7 cellular contexts compared by ENCODE assay signal in the genomic region with DNA sequence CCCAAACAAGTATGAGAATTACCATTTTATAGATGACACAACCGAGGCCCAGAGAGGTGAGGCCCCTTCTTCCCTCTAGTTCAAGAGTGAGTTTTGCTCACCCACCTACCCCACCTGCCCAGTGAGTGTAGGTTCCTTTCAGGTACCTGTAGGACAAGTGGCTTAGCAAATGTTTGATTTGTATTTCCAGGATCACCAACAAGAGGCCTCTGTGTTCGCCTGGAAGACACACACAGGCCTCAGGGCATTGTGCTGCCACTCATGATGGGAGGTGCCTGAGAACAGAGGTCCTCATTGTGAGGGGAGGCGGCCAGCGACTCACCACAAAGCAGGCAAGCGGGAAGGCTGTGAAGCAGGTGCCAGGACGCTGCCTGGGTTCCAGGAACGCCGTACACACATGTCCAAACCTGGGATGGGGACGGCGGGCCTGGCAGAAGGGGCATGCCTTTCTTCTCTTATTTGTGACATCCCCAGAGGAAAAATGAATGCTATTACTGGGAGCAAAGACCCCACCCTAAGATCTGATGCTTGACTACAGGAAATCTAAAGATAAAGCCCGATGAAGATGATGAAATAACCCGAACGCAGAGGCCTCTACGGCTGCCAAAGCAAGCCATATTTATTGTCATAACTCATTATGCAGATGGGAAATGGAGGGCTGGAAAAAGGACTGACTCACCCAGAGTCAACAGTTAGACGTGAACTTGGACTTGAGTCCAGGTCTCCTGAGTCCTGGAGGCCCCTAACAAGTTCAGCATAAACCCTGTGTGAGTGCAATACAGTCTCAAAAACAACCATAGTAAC.
A peak's percentile ranks its signal among the peaks of the same experiment; 100 is the strongest.
DNase-seq lines count a peak whose midpoint lies in the region; ATAC-seq and TF ChIP-seq lines count a peak whose summit lies in the region.

No MANE protein-coding gene starts in this region.

- DNase-seq in M059J (ENCODE audit: low read depth) (peak; percentile 90), SHP77 treated with DMSO at 0.1 percent for 48 hours (lab: John Stamatoyannopoulos, UW) (peak; percentile 10), foreskin fibroblast (peak; percentile 88 to 91), retinal pigment epithelial cell (ENCODE audit: low read depth) (peak; percentile 91), activated gamma-delta T cell (lab: John Stamatoyannopoulos, UW) (no peak), NCI-H1930 (lab: John Stamatoyannopoulos, UW) (no peak)

- H3K4me3 ChIP-seq in foreskin fibroblast (ENCODE audit: low read depth in 1 of 2, low read length in 2 of 2), result no peak overlapping the region
- no peak overlapping the region for H3K4me3 ChIP-seq in retinal pigment epithelial cell (ENCODE audit: low read length)

- ATAC-seq in HG03432 (IDR thresholded peaks at IDR 0.05; ENCODE audit: unreplicated experiment), result no peak

- TF ChIP-seq CTCF in foreskin fibroblast (IDR thresholded peaks at IDR 0.05; ENCODE audit: low read depth, low read length) (no peak), retinal pigment epithelial cell (conservative IDR thresholded peaks at IDR 0.05; ENCODE audit: low read depth, low read length) (no peak)

Comparison
In these comparisons a context has a peak if more than half of its experiments do, and no peak if none do; other contexts are left out.
1. DNase-seq: peak in M059J (single experiment), SHP77 treated with DMSO at 0.1 percent for 48 hours (single experiment), foreskin fibroblast (2 of 2) and retinal pigment epithelial cell (single experiment); none in activated gamma-delta T cell (single experiment) and NCI-H1930 (0 of 2).